Comparison of ENCODE assay signal across 18 cellular contexts in genomic region chr6:148616811-148617210, GRCh38.
"Had no signal": no experiment of that assay in that cellular context is flagged by ENCODE, and none has a peak within 500 bp of the region (broad histone marks: within the 10 kb centered on the region; RNA-seq: fewer than 3 reads in every experiment).

No MANE protein-coding gene starts in this region.

- H3K36me3 Mint-ChIP-seq: activated naive CD4-positive, alpha-beta T cell treated with anti-CD3 and anti-CD28 coated beads, Interleukin-2, amount 50 U/mL, for 72 hours; mesothelial cell of epicardium; natural killer cell treated with Interleukin-12 subunit alpha and Interleukin-12 subunit beta and Interleukin-15 and Interleukin-18, amount 100 ng/mL, for 72 hours had no signal

- H3K4me3 Mint-ChIP-seq: activated CD4-positive, alpha-beta T cell treated with anti-CD3 and anti-CD28 coated beads for 36 hours; mesothelial cell of epicardium; natural killer cell treated with Interleukin-12 subunit alpha and Interleukin-12 subunit beta and Interleukin-15 and Interleukin-18, amount 100 ng/mL, for 72 hours had no signal

- ATAC-seq: activated CD4-positive, alpha-beta T cell treated with anti-CD3 and anti-CD28 coated beads for 36 hours; activated naive CD4-positive, alpha-beta T cell treated with anti-CD3 and anti-CD28 coated beads, Interleukin-2, amount 50 U/mL, for 72 hours; body of pancreas; natural killer cell treated with Interleukin-12 subunit alpha and Interleukin-12 subunit beta and Interleukin-15 and Interleukin-18, amount 100 ng/mL, for 72 hours; stimulated activated naive CD8-positive, alpha-beta T cell treated with anti-CD3 and anti-CD28 coated beads, Interleukin-15, Interleukin-2, amounts not matched to agents 100 U/mL and 50 U/mL, for 24 hours had no signal

- H3K4me3 ChIP-seq: body of pancreas, coronary artery, lung, tibial nerve had no signal

- H3K9me3 Mint-ChIP-seq: activated naive CD4-positive, alpha-beta T cell treated with anti-CD3 and anti-CD28 coated beads, Interleukin-2, amount 50 U/mL, for 72 hours; mesothelial cell of epicardium; natural killer cell treated with Interleukin-12 subunit alpha and Interleukin-12 subunit beta and Interleukin-15 and Interleukin-18, amount 100 ng/mL, for 72 hours had no signal

- H3K9me3 ChIP-seq: body of pancreas, tibial nerve had no signal

- H3K27me3 ChIP-seq: body of pancreas, tibial nerve had no signal

- H3K4me1 ChIP-seq: body of pancreas had no signal

- H3K27ac ChIP-seq: body of pancreas, coronary artery, tibial nerve, WERI-Rb-1 had no signal

- H3K27ac Mint-ChIP-seq: activated CD4-positive, alpha-beta T cell treated with anti-CD3 and anti-CD28 coated beads for 36 hours; activated naive CD4-positive, alpha-beta T cell treated with anti-CD3 and anti-CD28 coated beads, Interleukin-2, amount 50 U/mL, for 72 hours; mesothelial cell of epicardium; natural killer cell treated with Interleukin-12 subunit alpha and Interleukin-12 subunit beta and Interleukin-15 and Interleukin-18, amount 100 ng/mL, for 72 hours had no signal

- H3K36me3 ChIP-seq: tibial nerve, WERI-Rb-1 had no signal

- DNase-seq: activated CD4-positive, alpha-beta T cell treated with anti-CD3 and anti-CD28 coated beads for 36 hours; activated CD4-positive, alpha-beta T cell treated with anti-CD3 and anti-CD28 coated beads, Interleukin-2, amount 50 U/mL, for 48 hours; activated gamma-delta T cell treated with Interleukin-2 at 50 U/mL for 16 hours; body of pancreas; erythroblast; foreskin melanocyte; hypothalamus; stimulated activated CD4-positive, alpha-beta T cell treated with anti-CD3 and anti-CD28 coated beads, Interleukin-2, amount 100 ng/mL, for 24 hours; stimulated activated naive CD8-positive, alpha-beta T cell treated with anti-CD3 and anti-CD28 coated beads, Interleukin-15, Interleukin-2, amounts not matched to agents 100 U/mL and 50 U/mL, for 24 hours; SW 1271; T-helper 2 cell; WERI-Rb-1 had no signal

- H3K4me1 Mint-ChIP-seq: activated CD4-positive, alpha-beta T cell treated with anti-CD3 and anti-CD28 coated beads for 36 hours had no signal
